In genomic region chr1:33080373-33080772, GRCh38 we compare ENCODE assay signal across 2 cellular contexts.
TF ChIP-seq lines count a peak whose summit lies in the region.

No MANE protein-coding gene starts in this region.

TF ChIP-seq in A549, 52 proteins besides CTCF, POLR2A, EP300 and RAD21:
- no peak for TF ChIP-seq HMGXB4 (CRISPR knock-in tag; IDR thresholded peaks at IDR 0.05; ENCODE audit: borderline replicate concordance)
- no peak for TF ChIP-seq ZNF302 (CRISPR knock-in tag; IDR thresholded peaks at IDR 0.05)
- TF ChIP-seq BHLHE40 (IDR thresholded peaks at IDR 0.05; ENCODE audit: low read depth, low read length) = no peak
- TF ChIP-seq FOXS1 (CRISPR knock-in tag; IDR thresholded peaks at IDR 0.05) = no peak
- TF ChIP-seq ZFP36 (IDR thresholded peaks at IDR 0.05; ENCODE audit: borderline replicate concordance, partially characterized antibody) = no peak
- TF ChIP-seq KDM5A (IDR thresholded peaks at IDR 0.05) = no peak
- TF ChIP-seq TP53 (CRISPR knock-in tag; IDR thresholded peaks at IDR 0.05) = no peak
- TF ChIP-seq RNF2 (IDR thresholded peaks at IDR 0.05; ENCODE audit: borderline replicate concordance, low read depth) = no peak
- no peak for TF ChIP-seq SREBF2 (IDR thresholded peaks at IDR 0.05)
- no peak for TF ChIP-seq EHF (CRISPR knock-in tag; IDR thresholded peaks at IDR 0.05)
- no peak for TF ChIP-seq FOSB (CRISPR knock-in tag; IDR thresholded peaks at IDR 0.05)
- TF ChIP-seq MAZ (IDR thresholded peaks at IDR 0.05; ENCODE audit: borderline replicate concordance, low read depth, low read length) = no peak

TF ChIP-seq in IMR-90, 13 proteins besides CTCF, POLR2A, EP300 and RAD21 (continued from another document):
- TF ChIP-seq USF2 (IDR thresholded peaks at IDR 0.05; ENCODE audit: low read depth, low read length) = no peak
- TF ChIP-seq BHLHE40 (IDR thresholded peaks at IDR 0.05; ENCODE audit: low read depth, low read length) = no peak
- no peak for TF ChIP-seq MAZ (IDR thresholded peaks at IDR 0.05; ENCODE audit: borderline replicate concordance, low read depth, low read length)
- TF ChIP-seq CEBPB (IDR thresholded peaks at IDR 0.05; ENCODE audit: low read depth, low read length) = no peak
- no peak for TF ChIP-seq SMC3 (IDR thresholded peaks at IDR 0.05; ENCODE audit: low read depth, low read length)
- TF ChIP-seq NFE2L2 (IDR thresholded peaks at IDR 0.05; ENCODE audit: low read depth, low read length) = no peak
- TF ChIP-seq ELK1 (IDR thresholded peaks at IDR 0.05; ENCODE audit: borderline replicate concordance, low read depth, low read length) = no peak
